24 cellular contexts compared by ENCODE assay signal in the genomic region with DNA sequence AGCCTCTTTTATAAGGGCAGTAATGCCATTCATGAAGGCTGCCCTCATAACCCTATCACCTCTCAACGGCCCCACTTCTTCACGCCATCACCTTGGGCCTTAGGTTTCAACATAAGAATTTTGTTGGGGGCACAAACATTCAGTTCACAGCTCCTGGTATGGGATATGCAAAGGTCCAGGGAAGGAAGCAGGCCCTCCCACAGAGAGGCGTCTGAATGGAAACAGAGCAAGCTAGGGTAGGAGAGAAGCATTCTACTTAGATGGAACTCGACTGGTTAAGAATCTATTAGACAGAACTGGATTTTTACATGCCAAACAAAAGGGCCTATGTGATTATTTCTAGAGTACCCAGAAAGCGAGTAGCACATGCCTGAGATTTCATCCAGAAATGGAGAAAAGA. TPM values are rescaled to one million over a fixed set of nuclear protein-coding genes. Genes with fewer than 3 reads are reported as not detected.
DNase-seq lines count a peak whose midpoint lies in the region; ATAC-seq, FAIRE-seq and TF ChIP-seq lines count a peak whose summit lies in the region.
"Had no signal": no experiment of that assay in that cellular context is flagged by ENCODE, and none has a peak within 500 bp of the region (broad histone marks: within the 10 kb centered on the region; RNA-seq: fewer than 3 reads in every experiment).

No MANE protein-coding gene starts in this region.

- H3K27ac Mint-ChIP-seq in stimulated activated memory B cell treated with anti-CD40 and anti-IgM and Interleukin-4, amounts not matched to agents 10 μg/mL and 1 μg/mL and 100 μg/mL, for 72 hours = peak overlapping the region; percentile 60
- H3K27ac Mint-ChIP-seq: CD8-positive, alpha-beta T cell; HFFc6 had no signal

- H3K18ac ChIP-seq in H1 (ENCODE audit: extremely low read depth, low read length) = 0 out of 2 replicates have a peak overlapping the region, but pooled peaks have one; percentile 28

- H2BK120ac ChIP-seq in H1 (replicated peaks; ENCODE audit: low read depth, low read length) = no peak overlapping the region

- H4K20me1 ChIP-seq in OCI-LY7 (ENCODE audit: insufficient read depth, low read length) (no peaks in the 10 kb centered on the region), H1 (replicated peaks in 1 of 2; ENCODE audit: control insufficient read depth in 1 of 2, insufficient read depth in 2 of 2, low read length in 2 of 2) (no peaks in the 10 kb centered on the region)
- H4K20me1 ChIP-seq: BLaER1 had no signal

- H3K9me2 ChIP-seq in OCI-LY7 (ENCODE audit: insufficient read depth, low read length) = no peaks in the 10 kb centered on the region

- H2AK5ac ChIP-seq in H1 (ENCODE audit: low read depth, low read length) = 0 out of 2 replicates have a peak overlapping the region, but pooled peaks have one; percentile 67

- DNase-seq in GM18507 (ENCODE audit: extremely low spot score, insufficient read length, low read depth) (no peak), OCI-LY7 (ENCODE audit: low spot score) (no peak), H1 (ENCODE audit: low read depth in 1 of 2, low spot score in 2 of 2) (no peak), A673 (ENCODE audit: low spot score) (no peak), left lobe of liver (ENCODE audit: low spot score) (no peak)
- DNase-seq in activated CD4-positive, CD25-positive, alpha-beta regulatory T cell treated with anti-CD3 and anti-CD28 coated beads, Interleukin-2, amount 50 U/mL, for 72 hours = no peak
- DNase-seq: CD8-positive, alpha-beta T cell; COR-L47; DMS 273 treated with DMSO at 0.1 percent for 48 hours; DMS53; DND-41; EL; HFFc6 had no signal

- no peaks in the 10 kb centered on the region for H3K23me2 ChIP-seq in H1 (ENCODE audit: low read depth, low read length)

- peak; percentile 18 for FAIRE-seq in GM18507 (lab: Jason Lieb, UNC)
- FAIRE-seq in H1 (lab: Jason Lieb, UNC) = peak; percentile 36
- FAIRE-seq: A549, GM19239 had no signal

- peak overlapping the region; percentile 27; the same call in 1 of the 2 replicates for H2AFZ ChIP-seq in OCI-LY7 (ENCODE audit: low read length)
- H2AFZ ChIP-seq in H1 (ENCODE audit: low read length) = no peak overlapping the region

- no peak overlapping the region for H3K9ac ChIP-seq in H1 (replicated peaks in 1 of 4; ENCODE audit: extremely low read depth in 1 of 4, low read depth in 3 of 4, low read length in 3 of 4)
- H3K9ac ChIP-seq: BLaER1, KMS-11 had no signal

- no peak overlapping the region for H4K8ac ChIP-seq in H1 (ENCODE audit: extremely low read depth, insufficient read depth, low read length)

- H3K4me2 ChIP-seq in OCI-LY7 (ENCODE audit: low read length) = no peak overlapping the region
- peak overlapping the region; percentile 6 to 40; a peak in 2 of 4 replicates for H3K4me2 ChIP-seq in H1 (ENCODE audit: insufficient read depth in 1 of 2, low read depth in 2 of 2, low read length in 2 of 2)
- H3K4me2 ChIP-seq: A549, BLaER1, KMS-11 had no signal

- H3K4me1 ChIP-seq in OCI-LY7 (ENCODE audit: insufficient read depth, low read length, poor library complexity, severe bottlenecking) (peaks cover 45% of the 10 kb centered on the region), H1 (replicated peaks in 1 of 4; ENCODE audit: control insufficient read depth in 3 of 4, insufficient read depth in 4 of 4, low read length in 3 of 4) (peaks cover 0 to 15% (median 6%) of the 10 kb centered on the region in 4 experiments; a peak in 4 of 7 replicates), A673 (ENCODE audit: insufficient read depth, low read length, poor library complexity, severe bottlenecking) (peaks cover 22% of the 10 kb centered on the region)
- H3K4me1 ChIP-seq: A549 had no signal

- H2BK20ac ChIP-seq in H1 (ENCODE audit: low read length) = no peak overlapping the region

- H3K36me3 Mint-ChIP-seq in stimulated activated memory B cell treated with anti-CD40 and anti-IgM and Interleukin-4, amounts not matched to agents 10 μg/mL and 1 μg/mL and 100 μg/mL, for 72 hours = no peaks in the 10 kb centered on the region
- H3K36me3 Mint-ChIP-seq: CD14-positive monocyte; CD8-positive, alpha-beta T cell had no signal

- H3K4ac ChIP-seq in H1 (replicated peaks; ENCODE audit: insufficient read length, low read depth, low read length) = no peak overlapping the region

- no peaks in the 10 kb centered on the region for H3K27me3 Mint-ChIP-seq in stimulated activated memory B cell treated with anti-CD40 and anti-IgM and Interleukin-4, amounts not matched to agents 10 μg/mL and 1 μg/mL and 100 μg/mL, for 72 hours

- CTCF ChIA-PET in OCI-LY7 (lab: Charles Lee; ENCODE audit: unreplicated experiment) = no interaction called here
- CTCF ChIA-PET in H1 (lab: Charles Lee; ENCODE audit: partially characterized antibody) = no interaction called here
- CTCF ChIA-PET in A673 (lab: Charles Lee) = no interaction called here

- no peak overlapping the region for H2BK12ac ChIP-seq in H1 (ENCODE audit: low read depth, low read length)

- no peak overlapping the region for H4K5ac ChIP-seq in H1 (ENCODE audit: insufficient read length, low read depth, low read length)

- H3K79me2 ChIP-seq in OCI-LY7 (ENCODE audit: insufficient read depth, low read depth, low read length) = no peaks in the 10 kb centered on the region; the same call in 1 of the 2 replicates
- H3K79me2 ChIP-seq in H1 (ENCODE audit: control insufficient read depth in 1 of 2, insufficient read depth in 2 of 2, low read length in 2 of 2) = no peaks in the 10 kb centered on the region

- H3K4me3 Mint-ChIP-seq in stimulated activated memory B cell treated with anti-CD40 and anti-IgM and Interleukin-4, amounts not matched to agents 10 μg/mL and 1 μg/mL and 100 μg/mL, for 72 hours = no peak overlapping the region
- H3K4me3 Mint-ChIP-seq: CD14-positive monocyte; CD8-positive, alpha-beta T cell; HFFc6 had no signal

- H3K79me1 ChIP-seq in H1 (ENCODE audit: low read depth, low read length) = no peaks in the 10 kb centered on the region

- no peak overlapping the region for H4K91ac ChIP-seq in H1 (replicated peaks; ENCODE audit: insufficient read length, low read length)

- BruUV-seq in OCI-LY7 (replicated peaks; lab: Mats Ljungman, UMichigan) (no TSS peak), A673 (replicated peaks; lab: Mats Ljungman, UMichigan) (no TSS peak)

- H3K4me1 Mint-ChIP-seq in stimulated activated memory B cell treated with anti-CD40 and anti-IgM and Interleukin-4, amounts not matched to agents 10 μg/mL and 1 μg/mL and 100 μg/mL, for 72 hours = peaks cover 35% of the 10 kb centered on the region

- intact Hi-C loops in OCI-LY7 (cut with micrococcal nuclease; ENCODE audit: unreplicated experiment) (no loop called here), A673 (cut with micrococcal nuclease; ENCODE audit: unreplicated experiment) (no loop called here)

- POLR2A ChIA-PET in OCI-LY7 (lab: Charles Lee) (no interaction called here), H1 (lab: Charles Lee; ENCODE audit: partially characterized antibody) (no interaction called here), A673 (lab: Charles Lee; ENCODE audit: low non-redundant PET) (no interaction called here)

- no peak overlapping the region for H2BK5ac ChIP-seq in H1 (ENCODE audit: low read depth, low read length)

- H3K56ac ChIP-seq in H1 (replicated peaks; ENCODE audit: insufficient read length, low read depth, low read length) = no peak overlapping the region

- H2BK15ac ChIP-seq in H1 (ENCODE audit: low read length) = no peak overlapping the region; the same call in 1 of the 2 replicates

- H3K4me3 ChIP-seq in OCI-LY7 (ENCODE audit: low read depth, low read length, poor library complexity, severe bottlenecking) (no peak overlapping the region), H1 (ENCODE audit: extremely low read depth in 1 of 4, insufficient read depth in 2 of 4, low read depth in 3 of 4, low read length in 4 of 4) (no peak overlapping the region), A673 (ENCODE audit: low read depth, low read length, poor library complexity, severe bottlenecking) (no peak overlapping the region)
- H3K4me3 ChIP-seq: A549, BLaER1, GM12878 had no signal

- no peaks in the 10 kb centered on the region for H3K9me3 Mint-ChIP-seq in stimulated activated memory B cell treated with anti-CD40 and anti-IgM and Interleukin-4, amounts not matched to agents 10 μg/mL and 1 μg/mL and 100 μg/mL, for 72 hours
- H3K9me3 Mint-ChIP-seq: CD8-positive, alpha-beta T cell; HFFc6 had no signal

- TF ChIP-seq CTCF in OCI-LY7 (conservative IDR thresholded peaks at IDR 0.05; ENCODE audit: low read length) (no peak), H1 (IDR thresholded peaks at IDR 0.05; ENCODE audit: control extremely low read depth in 1 of 3, insufficient read depth in 1 of 3, low read depth in 1 of 3, low read length in 3 of 3) (no peak), A673 (conservative IDR thresholded peaks at IDR 0.05; ENCODE audit: low read depth, low read length) (no peak)

- H3K9me3 ChIP-seq in OCI-LY7 (ENCODE audit: low read length) (peaks cover 15% of the 10 kb centered on the region; the same call in 1 of the 2 replicates), H1 (ENCODE audit: insufficient read depth in 2 of 2, low read depth in 1 of 2, low read length in 1 of 2) (peaks cover 3% of the 10 kb centered on the region in 2 experiments; a peak in 1 of 4 replicates), A673 (ENCODE audit: low read depth, low read length, poor library complexity, severe bottlenecking) (no peaks in the 10 kb centered on the region)
- H3K9me3 ChIP-seq: A549 had no signal

- TF ChIP-seq POLR2A in H1 (IDR thresholded peaks at IDR 0.05; ENCODE audit: control extremely low read depth in 1 of 2, low read depth in 2 of 2, low read length in 2 of 2) = no peak

- no peak for ATAC-seq in stimulated activated memory B cell treated with anti-CD40 and anti-IgM and Interleukin-4, amounts not matched to agents 10 μg/mL and 1 μg/mL and 100 μg/mL, for 72 hours
- no peak for ATAC-seq in left lobe of liver
- ATAC-seq: A549; CD8-positive, alpha-beta T cell; GM12878; HCT116 had no signal

- no peak for TF ChIP-seq EP300 in H1 (IDR thresholded peaks at IDR 0.05; ENCODE audit: borderline replicate concordance in 1 of 2, low read depth in 2 of 2, low read length in 2 of 2)

- no peaks in the 10 kb centered on the region for H3K36me3 ChIP-seq in OCI-LY7 (ENCODE audit: insufficient read depth, low read length)
- no peaks in the 10 kb centered on the region for H3K36me3 ChIP-seq in H1 (ENCODE audit: control insufficient read depth in 2 of 4, insufficient read depth in 4 of 4, low read length in 3 of 4)
- no peaks in the 10 kb centered on the region for H3K36me3 ChIP-seq in A673 (ENCODE audit: insufficient read depth, low read length, poor library complexity, severe bottlenecking)

- no peak overlapping the region for H3K23ac ChIP-seq in H1 (ENCODE audit: insufficient read length)

- no peak for TF ChIP-seq RAD21 in H1 (IDR thresholded peaks at IDR 0.05 in 1 of 2, conservative IDR thresholded peaks at IDR 0.05 in 1 of 2; ENCODE audit: low read depth in 2 of 2, low read length in 2 of 2)

- H3K14ac ChIP-seq in H1 (ENCODE audit: insufficient read length) = no peak overlapping the region

- 54% methylated on average over 5 of the region's 5 CpGs; no CpG with 5 or more reads in 1 of the 2 experiments for WGBS in H1 (ENCODE audit: extremely low coverage in 1 of 2, insufficient coverage in 1 of 2, insufficient read length in 1 of 2, insufficient replicate concordance in 2 of 2, low coverage in 1 of 2, low lambda C conversion rate in 2 of 2, missing lambda C conversion rate in 1 of 2), 2 experiments

- H3K27me3 ChIP-seq in H1 (replicated peaks in 1 of 4; ENCODE audit: control insufficient read depth in 3 of 4, extremely low read depth in 1 of 4, insufficient read depth in 3 of 4, low read length in 3 of 4) (no peaks in the 10 kb centered on the region), A673 (replicated peaks; ENCODE audit: insufficient read depth, low read depth, low read length, poor library complexity) (no peaks in the 10 kb centered on the region)
- H3K27me3 ChIP-seq: BLaER1 had no signal

- H3K27ac ChIP-seq in OCI-LY7 (ENCODE audit: low read depth, low read length, poor library complexity, severe bottlenecking) (no peak overlapping the region), H1 (ENCODE audit: low read depth, low read length) (no peak overlapping the region), A673 (ENCODE audit: low read depth, low read length, poor library complexity, severe bottlenecking) (no peak overlapping the region)
- H3K27ac ChIP-seq: 22Rv1, A549, BLaER1, KMS-11 had no signal

RNA-seq across cellular contexts. Expression of gene PROKR1, which starts 42.8 kb away (rescaled TPM):
- 0.08 and 0.28 TPM in 2 replicates for total RNA-seq in OCI-LY7 (2014; rRNA removed; shearing (Covaris generic))
- not detected in 2 replicates for total RNA-seq in OCI-LY7 (2022)
- 3.9 and 4.0 TPM in 2 replicates for total RNA-seq in H1 (2021; fragmentation: NEBNext Ultra II Directional; extraction: Animal tissue kit (Norgen Biotek cat#: 25700))
- polyA plus RNA-seq in H1 (2011; rRNA removed) = 1.3 and 1.8 TPM in 2 replicates
- polyA plus RNA-seq in H1 (2011; cell fraction: cytosol; rRNA removed) = 1.5 TPM
- polyA plus RNA-seq in H1 (2011; cell fraction: nucleus; rRNA removed) = 1.4 TPM
- 2.7 to 3.2 TPM (median 2.9 TPM) in 4 replicates for polyA plus RNA-seq in H1 (2012, experiment 1 of 2)
- polyA plus RNA-seq in H1 (2012, experiment 2 of 2) = 0.91 TPM
- polyA plus RNA-seq in H1 (2013, experiment 1 of 2) = 2.4 TPM
- 2.0 TPM for polyA plus RNA-seq in H1 (2013, experiment 2 of 2)
- 6.1 and 8.9 TPM in 2 replicates for polyA minus RNA-seq in H1 (2011; rRNA and poly(A)+ RNA removed)
- 2.9 TPM for polyA minus RNA-seq in H1 (2011; cell fraction: cytosol; rRNA and poly(A)+ RNA removed)
- polyA minus RNA-seq in H1 (2011; cell fraction: nucleus; rRNA and poly(A)+ RNA removed) = 2.9 TPM
- 15.7 and 19.6 TPM in 2 replicates for total RNA-seq in A673 (2021)
- total RNA-seq in left lobe of liver = 0.05 TPM
- total RNA-seq: CD8-positive, alpha-beta T cell; G401; GM12878; HFFc6 had no signal
- polyA plus RNA-seq: A549, AG04450, CD14-positive monocyte had no signal

RNA-seq across cellular contexts. Expression of gene ARHGAP25, which starts 48.4 kb away (rescaled TPM):
- 18.6 and 22.3 TPM in 2 replicates for total RNA-seq in OCI-LY7 (2014; rRNA removed; shearing (Covaris generic))
- total RNA-seq in OCI-LY7 (2022) (37.7 and 43.8 TPM in 2 replicates), A673 (2021) (5.4 and 6.2 TPM in 2 replicates), left lobe of liver (4.7 TPM)
- total RNA-seq in H1 (2021; fragmentation: NEBNext Ultra II Directional; extraction: Animal tissue kit (Norgen Biotek cat#: 25700)) = 0.42 and 1.2 TPM in 2 replicates
- 1.00 and 2.4 TPM in 2 replicates for polyA plus RNA-seq in H1 (2011; rRNA removed)
- 2.1 TPM for polyA plus RNA-seq in H1 (2011; cell fraction: cytosol; rRNA removed)
- 2.7 TPM for polyA plus RNA-seq in H1 (2011; cell fraction: nucleus; rRNA removed)
- 0.89 to 1.3 TPM (median 1.00 TPM) in 4 replicates for polyA plus RNA-seq in H1 (2012, experiment 1 of 2)
- polyA plus RNA-seq in H1 (2012, experiment 2 of 2) = 0.51 TPM
- 0.87 TPM for polyA plus RNA-seq in H1 (2013, experiment 1 of 2)
- polyA plus RNA-seq in H1 (2013, experiment 2 of 2) = 0.94 TPM
- polyA minus RNA-seq in H1 (2011; rRNA and poly(A)+ RNA removed) = 1.3 and 5.8 TPM in 2 replicates
- polyA minus RNA-seq in H1 (2011; cell fraction: cytosol; rRNA and poly(A)+ RNA removed) = not detected
- polyA minus RNA-seq in H1 (2011; cell fraction: nucleus; rRNA and poly(A)+ RNA removed) = 7.4 TPM
- total RNA-seq: G401, HFFc6 had no signal
